ENCODE assay signal across 1 cellular context in the genomic region with DNA sequence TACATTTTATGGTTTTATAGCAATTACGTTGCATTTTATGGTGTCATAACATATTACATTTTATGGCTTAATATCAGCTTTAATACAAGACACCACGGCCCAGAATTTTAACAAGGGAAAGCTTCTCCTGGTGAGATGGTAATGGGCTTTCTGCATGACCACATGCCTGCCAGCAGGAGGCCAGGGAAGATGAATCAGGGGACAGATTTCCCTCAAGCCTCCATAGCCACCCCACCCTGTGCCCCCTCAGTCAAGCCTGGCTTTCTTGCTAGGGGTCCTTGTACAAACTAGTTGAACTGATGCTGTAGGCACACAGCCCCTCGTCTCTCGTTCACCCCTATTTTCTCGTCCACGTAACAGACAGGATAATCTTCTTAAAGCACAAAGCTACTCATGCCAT.
A peak's percentile ranks its signal among the peaks of the same experiment; 100 is the strongest.
TF ChIP-seq lines count a peak whose summit lies in the region.

No MANE protein-coding gene starts in this region.

TF ChIP-seq in HepG2, 621 proteins besides CTCF, POLR2A, EP300 and RAD21:
- TF ChIP-seq, protein P1, sequence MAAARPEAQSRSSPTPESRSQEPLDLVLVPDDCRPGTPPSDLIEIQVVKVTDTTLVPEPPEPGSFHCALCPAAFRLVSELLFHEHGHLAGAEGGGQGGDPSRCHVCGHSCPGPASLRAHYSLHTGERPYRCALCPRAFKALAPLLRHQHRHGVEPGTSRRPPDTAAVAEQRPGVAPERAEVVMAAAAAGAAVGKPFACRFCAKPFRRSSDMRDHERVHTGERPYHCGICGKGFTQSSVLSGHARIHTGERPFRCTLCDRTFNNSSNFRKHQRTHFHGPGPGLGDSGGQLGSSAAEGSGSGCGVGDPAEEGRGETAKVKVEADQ (CRISPR knock-in tag; IDR thresholded peaks at IDR 0.05; ENCODE audit: borderline replicate concordance), result no peak
- peak; percentile 91 for TF ChIP-seq TEAD3 (CRISPR knock-in tag; optimal IDR thresholded peaks at IDR 0.05; ENCODE audit: borderline replicate concordance)
